In genomic region chr11:72102162-72102561, GRCh38 we compare ENCODE assay signal across 1 cellular context.
TF ChIP-seq lines count a peak whose summit lies in the region.

No MANE protein-coding gene starts in this region.

TF ChIP-seq in K562, 482 proteins besides CTCF, POLR2A, EP300 and RAD21:
- TF ChIP-seq CHD1 (IDR thresholded peaks at IDR 0.05; ENCODE audit: low read length) (no peak), DDX20 (tag; IDR thresholded peaks at IDR 0.05; ENCODE audit: low read depth) (no peak), ZNF217 (CRISPR knock-in tag; IDR thresholded peaks at IDR 0.05) (no peak), ZBTB1 (CRISPR knock-in tag; IDR thresholded peaks at IDR 0.05; ENCODE audit: borderline replicate concordance, low read depth) (peak; percentile 25; the same call in 1 of the 2 replicates), ZBTB49 (CRISPR knock-in tag; IDR thresholded peaks at IDR 0.05; ENCODE audit: borderline replicate concordance) (no peak), FUS (optimal IDR thresholded peaks at IDR 0.05; ENCODE audit: low read depth, low read length) (no peak), HDAC3 (IDR thresholded peaks at IDR 0.05; ENCODE audit: borderline replicate concordance, partially characterized antibody) (no peak), SP1 (CRISPR knock-in tag; IDR thresholded peaks at IDR 0.05) (peak; percentile 46; the same call in 1 of the 2 replicates)
